8 cellular contexts compared by ENCODE assay signal in the genomic region with DNA sequence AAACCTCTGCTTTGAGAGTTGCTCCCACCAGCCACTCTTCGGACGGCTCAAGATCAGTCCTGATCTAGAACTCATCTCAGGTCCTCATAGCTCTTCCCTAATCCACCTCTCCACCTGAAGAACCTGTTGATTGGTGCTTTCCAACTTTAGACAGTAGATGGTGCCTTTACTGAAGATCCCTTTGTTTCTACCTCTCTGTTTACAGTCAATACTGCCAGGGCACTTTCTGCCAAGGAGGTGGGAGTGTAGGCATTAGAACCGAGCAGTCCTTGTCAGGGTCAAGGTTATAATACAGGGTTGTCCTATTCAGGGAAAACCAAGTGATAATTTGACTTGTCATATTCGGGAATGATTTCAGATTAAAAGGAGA. TPM values are rescaled to one million over a fixed set of nuclear protein-coding genes. Genes with fewer than 3 reads are reported as not detected.
DNase-seq lines count a peak whose midpoint lies in the region; ATAC-seq and TF ChIP-seq lines count a peak whose summit lies in the region.

No MANE protein-coding gene starts in this region.

- TF ChIP-seq POLR2A in prostate gland (IDR thresholded peaks at IDR 0.05): no peak

- H3K36me3 ChIP-seq in HAP-1 (replicated peaks) (no peaks in the 10 kb centered on the region), SJCRH30 (no peaks in the 10 kb centered on the region), left ventricle myocardium inferior (no peaks in the 10 kb centered on the region), prostate gland (no peaks in the 10 kb centered on the region), brain microvascular endothelial cell (replicated peaks) (no peaks in the 10 kb centered on the region)

- TF ChIP-seq CTCF in left ventricle myocardium inferior (IDR thresholded peaks at IDR 0.05; ENCODE audit: borderline replicate concordance) (no peak), prostate gland (IDR thresholded peaks at IDR 0.05) (peak in 2 of 4 experiments; percentile 14 to 55), brain microvascular endothelial cell (IDR thresholded peaks at IDR 0.05; ENCODE audit: low read depth, low read length, missing control alignments) (no peak)

- intact Hi-C loops in left ventricle myocardium inferior (cut with micrococcal nuclease): no loop called here
- intact Hi-C loops in prostate gland (cut with DNase I): loop anchor here (10.0 kb wide), 1 partner anchor 147 kb away; no protein-coding TSS in a partner anchor

- no peak for DNase-seq in HAP-1 (ENCODE audit: low spot score in 2 of 2)
- no peak for DNase-seq in SJCRH30
- DNase-seq in left ventricle myocardium inferior: no peak
- DNase-seq in prostate gland (ENCODE audit: low spot score): peak; percentile 70
- no peak for DNase-seq in brain microvascular endothelial cell
- DNase-seq in COLO668 (lab: John Stamatoyannopoulos, UW; ENCODE audit: unreplicated experiment): no peak

- ATAC-seq in HG02852 (IDR thresholded peaks at IDR 0.05; ENCODE audit: unreplicated experiment): no peak
- no peak for ATAC-seq in GM21737 (IDR thresholded peaks at IDR 0.05; ENCODE audit: unreplicated experiment)

- H3K27ac ChIP-seq in SJCRH30 (no peak overlapping the region), left ventricle myocardium inferior (replicated peaks) (no peak overlapping the region), prostate gland (peak overlapping the region; percentile 95 to 96), brain microvascular endothelial cell (no peak overlapping the region)

- H3K4me3 ChIP-seq in HAP-1: peak overlapping the region; percentile 46
- peak overlapping the region; percentile 90 for H3K4me3 ChIP-seq in SJCRH30
- H3K4me3 ChIP-seq in left ventricle myocardium inferior: peak overlapping the region; percentile 74
- H3K4me3 ChIP-seq in prostate gland: peak overlapping the region; percentile 91 to 97
- no peak overlapping the region for H3K4me3 ChIP-seq in brain microvascular endothelial cell (ENCODE audit: low read depth, low read length)

- in situ Hi-C loops in HAP-1 (cut with MboI; ENCODE audit: low sequenced_read_pairs) (no loop called here), brain microvascular endothelial cell (cut with HindIII; ENCODE audit: low pct_ligation_motif_present, low sequenced_read_pairs) (no loop called here)

- WGBS in prostate gland: 9% methylated on average over 4 of the region's 4 CpGs

- H3K9me3 ChIP-seq in HAP-1: no peaks in the 10 kb centered on the region
- H3K9me3 ChIP-seq in SJCRH30 (replicated peaks): no peaks in the 10 kb centered on the region
- H3K9me3 ChIP-seq in left ventricle myocardium inferior (replicated peaks): no peaks in the 10 kb centered on the region
- no peaks in the 10 kb centered on the region for H3K9me3 ChIP-seq in prostate gland

- H3K4me1 ChIP-seq in HAP-1 (peaks cover 22% of the 10 kb centered on the region), SJCRH30 (no peaks in the 10 kb centered on the region; the same call in 1 of the 2 replicates), left ventricle myocardium inferior (peaks cover 24% of the 10 kb centered on the region), prostate gland (replicated peaks) (peaks cover 3% of the 10 kb centered on the region)

- no peaks in the 10 kb centered on the region for H3K27me3 ChIP-seq in HAP-1 (ENCODE audit: low read depth)
- H3K27me3 ChIP-seq in SJCRH30: no peaks in the 10 kb centered on the region
- H3K27me3 ChIP-seq in left ventricle myocardium inferior (ENCODE audit: low read depth): peaks cover 70% of the 10 kb centered on the region
- H3K27me3 ChIP-seq in prostate gland (replicated peaks; ENCODE audit: insufficient read depth): no peaks in the 10 kb centered on the region
- H3K27me3 ChIP-seq in brain microvascular endothelial cell (replicated peaks): peaks cover 5% of the 10 kb centered on the region

RNA-seq across cellular contexts. Expression of a gene that starts 1.2 kb away (rescaled TPM):
- 5.5 and 5.9 TPM in 2 replicates for total RNA-seq in SJCRH30 (2014; rRNA removed; shearing (Covaris generic))
- total RNA-seq in left ventricle myocardium inferior (31.9 TPM), prostate gland (10 to 100 TPM; 49.0 to 65.6 TPM)

Comparison
In these comparisons a context has a peak if more than half of its experiments do, and no peak if none do; other contexts are left out.
1. H3K27ac ChIP-seq: peak in prostate gland (2 of 2); none in SJCRH30 (single experiment), left ventricle myocardium inferior (single experiment) and brain microvascular endothelial cell (single experiment).